12 cellular contexts compared by ENCODE assay signal in the genomic region with DNA sequence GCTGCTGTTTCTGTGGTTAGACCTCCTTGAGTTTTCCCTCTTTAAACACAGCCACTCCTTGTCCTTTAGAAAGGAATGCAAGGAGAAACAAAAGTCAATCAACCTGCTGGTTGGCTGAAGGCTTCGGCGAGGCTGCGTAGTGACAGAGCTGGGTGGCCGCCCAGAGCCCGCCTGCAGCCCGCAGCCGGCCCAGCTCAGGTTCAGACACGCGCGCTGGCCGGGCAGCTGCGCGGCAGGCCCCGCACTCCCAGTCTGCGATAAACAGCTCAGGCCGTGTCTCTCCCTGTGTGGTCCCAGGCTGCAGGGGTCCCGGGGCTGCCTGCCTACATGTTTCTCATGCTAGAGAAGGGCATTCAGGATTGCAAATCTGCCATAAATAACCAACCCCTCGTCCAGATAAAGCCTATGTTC.
DNase-seq lines count a peak whose midpoint lies in the region; ATAC-seq and TF ChIP-seq lines count a peak whose summit lies in the region.
"Had no signal": no experiment of that assay in that cellular context is flagged by ENCODE, and none has a peak within 500 bp of the region (broad histone marks: within the 10 kb centered on the region; RNA-seq: fewer than 3 reads in every experiment).

No MANE protein-coding gene starts in this region.

- peak overlapping the region; percentile 43 for H3K27ac ChIP-seq in rectal smooth muscle tissue (ENCODE audit: low read depth, low read length)
- H3K27ac ChIP-seq: BLaER1 treated with 17β-estradiol and CSF1 and Interleukin-3, amounts not matched to agents 10 nM and 100 nM had no signal

- DNase-seq in HEK293T (ENCODE audit: extremely low spot score) (peak; percentile 65), astrocyte of the spinal cord (ENCODE audit: low read depth, low spot score) (peak; percentile 3), islet precursor cell (peak; percentile 89), cerebellar cortex (ENCODE audit: low spot score) (no peak), activated gamma-delta T cell (lab: John Stamatoyannopoulos, UW) (no peak)
- DNase-seq: activated B cell treated with CpG ODN at 0.5 μM for 24 hours; activated naive CD4-positive, alpha-beta T cell; naive B cell had no signal

- no peak for TF ChIP-seq CTCF in astrocyte of the spinal cord (IDR thresholded peaks at IDR 0.05; ENCODE audit: low read depth, low read length)

- in situ Hi-C loops in astrocyte of the spinal cord (cut with HindIII; ENCODE audit: low sequenced_read_pairs), result no loop called here

- H3K27me3 ChIP-seq in rectal smooth muscle tissue (ENCODE audit: control insufficient read depth, insufficient read depth, low read length), result no peaks in the 10 kb centered on the region
- H3K27me3 ChIP-seq: BLaER1 treated with 17β-estradiol and CSF1 and Interleukin-3, amounts not matched to agents 10 nM and 100 nM had no signal

- H3K4me1 ChIP-seq in rectal smooth muscle tissue (ENCODE audit: control insufficient read depth, insufficient read depth, low read length), result no peaks in the 10 kb centered on the region

- no peaks in the 10 kb centered on the region for H3K36me3 ChIP-seq in rectal smooth muscle tissue (ENCODE audit: control insufficient read depth, insufficient read depth, low read length)

- ATAC-seq in GM19324 (IDR thresholded peaks at IDR 0.05; ENCODE audit: low FRiP score, unreplicated experiment) (no peak), HG03521 (IDR thresholded peaks at IDR 0.05; ENCODE audit: unreplicated experiment) (no peak)

- CTCF ChIA-PET in HEK293T (lab: Yijun Ruan, JAX), result interaction anchor here (0.9 kb wide), 1 partner anchor 12 kb away, joined by 3 read pairs; no protein-coding TSS in a partner anchor

- POLR2A ChIA-PET in HEK293T (lab: Yijun Ruan, JAX), result no interaction called here

- no peak overlapping the region for H3K4me3 ChIP-seq in astrocyte of the spinal cord (ENCODE audit: low read depth, low read length)
- H3K4me3 ChIP-seq in rectal smooth muscle tissue (ENCODE audit: low read length), result peak overlapping the region; percentile 25
- H3K4me3 ChIP-seq: BLaER1 treated with 17β-estradiol and CSF1 and Interleukin-3, amounts not matched to agents 10 nM and 100 nM had no signal

- no peak overlapping the region for H3K9ac ChIP-seq in rectal smooth muscle tissue (ENCODE audit: low read length)
- H3K9ac ChIP-seq: BLaER1 treated with 17β-estradiol and CSF1 and Interleukin-3, amounts not matched to agents 10 nM and 100 nM had no signal

TF ChIP-seq in HEK293T, 16 proteins besides CTCF, POLR2A, EP300 and RAD21:
- TF ChIP-seq ARNT (IDR thresholded peaks at IDR 0.05), result no peak
- peak; percentile 51; the same call in 1 of the 2 replicates for TF ChIP-seq L3MBTL2 (conservative IDR thresholded peaks at IDR 0.05)

Comparison
In these comparisons a context has a peak if more than half of its experiments do, and no peak if none do; other contexts are left out.
1. DNase-seq: peak in HEK293T (single experiment), astrocyte of the spinal cord (single experiment) and islet precursor cell (single experiment); none in cerebellar cortex (single experiment) and activated gamma-delta T cell (single experiment).